1 cellular context compared by ENCODE assay signal in genomic region chr22:30425616-30426394, GRCh38.
TF ChIP-seq lines count a peak whose summit lies in the region.

A gene with protein sequence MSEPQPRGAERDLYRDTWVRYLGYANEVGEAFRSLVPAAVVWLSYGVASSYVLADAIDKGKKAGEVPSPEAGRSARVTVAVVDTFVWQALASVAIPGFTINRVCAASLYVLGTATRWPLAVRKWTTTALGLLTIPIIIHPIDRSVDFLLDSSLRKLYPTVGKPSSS (plus strand): TSS chr22:30425768. CDS start chr22:30425880, 112 bp downstream.

TF ChIP-seq in H1, 55 proteins besides CTCF, POLR2A, EP300 and RAD21:
- TF ChIP-seq GTF2F1 (IDR thresholded peaks at IDR 0.05; ENCODE audit: borderline replicate concordance, low read depth, low read length) (no peak), HDAC2 (IDR thresholded peaks at IDR 0.05; ENCODE audit: borderline replicate concordance in 1 of 2, low read depth in 2 of 2, low read length in 2 of 2) (peak in 1 of 2 experiments; percentile 20; a peak in 2 of 4 replicates), CBX5 (IDR thresholded peaks at IDR 0.05; ENCODE audit: low read depth, low read length) (no peak), NRF1 (IDR thresholded peaks at IDR 0.05; ENCODE audit: low read depth, low read length) (no peak), TCF12 (IDR thresholded peaks at IDR 0.05; ENCODE audit: low read depth, low read length) (no peak), EZH2 (IDR thresholded peaks at IDR 0.05; ENCODE audit: low read depth, low read length, severe bottlenecking) (no peak), SIRT6 (IDR thresholded peaks at IDR 0.05; ENCODE audit: low read length) (no peak), BCL11A (IDR thresholded peaks at IDR 0.05; ENCODE audit: low read depth in 2 of 2, low read length in 2 of 2) (no peak), MAFK (IDR thresholded peaks at IDR 0.05; ENCODE audit: low read depth, low read length) (no peak), SRF (IDR thresholded peaks at IDR 0.05; ENCODE audit: low read depth, low read length) (no peak), CREB1 (IDR thresholded peaks at IDR 0.05) (peak; percentile 60; the same call in 1 of the 2 replicates), SP1 (IDR thresholded peaks at IDR 0.05; ENCODE audit: low read depth, low read length) (no peak), BACH1 (IDR thresholded peaks at IDR 0.05; ENCODE audit: low read length) (no peak), JUND (IDR thresholded peaks at IDR 0.05; ENCODE audit: low read length) (no peak), CBX8 (IDR thresholded peaks at IDR 0.05; ENCODE audit: borderline replicate concordance, low read depth, low read length) (no peak), TAF7 (optimal IDR thresholded peaks at IDR 0.05; ENCODE audit: borderline replicate concordance, low read depth, low read length) (no peak), GABPA (IDR thresholded peaks at IDR 0.05; ENCODE audit: borderline replicate concordance, insufficient read depth, low read length) (no peak), YY1 (IDR thresholded peaks at IDR 0.05; ENCODE audit: low read depth, low read length) (no peak; the same call in 1 of the 2 replicates), KDM4A (IDR thresholded peaks at IDR 0.05; ENCODE audit: low read depth, low read length, severe bottlenecking) (peak; percentile 83), SP2 (IDR thresholded peaks at IDR 0.05; ENCODE audit: low read length) (no peak), FOSL1 (IDR thresholded peaks at IDR 0.05; ENCODE audit: insufficient read depth, low read depth, low read length) (no peak), SIN3A (conservative IDR thresholded peaks at IDR 0.05 in 1 of 2, IDR thresholded peaks at IDR 0.05 in 1 of 2; ENCODE audit: low read depth in 1 of 2, low read length in 2 of 2) (peak; percentile 14 to 59; a peak in 2 of 4 replicates), POLR2AphosphoS5 (IDR thresholded peaks at IDR 0.05; ENCODE audit: low read depth, low read length) (peak; percentile 39; the same call in 1 of the 2 replicates), TBP (IDR thresholded peaks at IDR 0.05; ENCODE audit: low read depth, low read length) (peak; percentile 26; the same call in 1 of the 2 replicates), ASH2L (IDR thresholded peaks at IDR 0.05; ENCODE audit: low read length) (peak; percentile 39), POU5F1 (IDR thresholded peaks at IDR 0.05; ENCODE audit: low read depth, low read length) (no peak), SP4 (IDR thresholded peaks at IDR 0.05; ENCODE audit: low read length) (no peak), KDM1A (IDR thresholded peaks at IDR 0.05; ENCODE audit: borderline replicate concordance, low read length) (peak; percentile 75; the same call in 1 of the 2 replicates), JUN (IDR thresholded peaks at IDR 0.05; ENCODE audit: low read depth, low read length) (no peak), EGR1 (IDR thresholded peaks at IDR 0.05; ENCODE audit: borderline replicate concordance, low read depth, low read length) (no peak), PHF8 (conservative IDR thresholded peaks at IDR 0.05; ENCODE audit: low read depth, low read length) (peak; percentile 57), RNF2 (IDR thresholded peaks at IDR 0.05; ENCODE audit: borderline replicate concordance, low read depth, low read length, missing control alignments, poor library complexity, severe bottlenecking) (no peak), SIX5 (IDR thresholded peaks at IDR 0.05; ENCODE audit: low read depth, low read length) (no peak), RXRA (IDR thresholded peaks at IDR 0.05; ENCODE audit: insufficient read depth, low read depth, low read length) (no peak), CHD2 (IDR thresholded peaks at IDR 0.05; ENCODE audit: low read length) (no peak), TAF1 (IDR thresholded peaks at IDR 0.05; ENCODE audit: low read depth, low read length) (peak; percentile 73; the same call in 1 of the 2 replicates), HDAC6 (IDR thresholded peaks at IDR 0.05; ENCODE audit: low read depth, low read length) (no peak), SUZ12 (IDR thresholded peaks at IDR 0.05; ENCODE audit: low read length) (no peak), CHD1 (IDR thresholded peaks at IDR 0.05; ENCODE audit: low read depth, low read length) (no peak), RFX5 (IDR thresholded peaks at IDR 0.05; ENCODE audit: borderline replicate concordance, low read depth, low read length) (no peak), RBBP5 (IDR thresholded peaks at IDR 0.05; ENCODE audit: borderline replicate concordance, low read depth, low read length) (0 out of 2 replicates have a peak, but pooled peaks have one; percentile 24), ZNF274 (IDR thresholded peaks at IDR 0.05; ENCODE audit: borderline replicate concordance, extremely low read depth, low read length) (no peak), TEAD4 (IDR thresholded peaks at IDR 0.05; ENCODE audit: low read depth, low read length) (0 out of 2 replicates have a peak, but pooled peaks have one; percentile 2), NANOG (IDR thresholded peaks at IDR 0.05; ENCODE audit: insufficient read depth, low read depth, low read length, poor library complexity, severe bottlenecking) (peak; percentile 40), SAP30 (IDR thresholded peaks at IDR 0.05; ENCODE audit: insufficient read depth, insufficient replicate concordance, low read length) (no peak), KDM5A (IDR thresholded peaks at IDR 0.05; ENCODE audit: low read length) (no peak), CTBP2 (IDR thresholded peaks at IDR 0.05; ENCODE audit: borderline replicate concordance, insufficient read depth, insufficient read length, low read length) (no peak), BRCA1 (IDR thresholded peaks at IDR 0.05; ENCODE audit: low read depth, low read length) (no peak), CEBPB (IDR thresholded peaks at IDR 0.05; ENCODE audit: low read depth, low read length) (no peak)
- TF ChIP-seq, protein P1, sequence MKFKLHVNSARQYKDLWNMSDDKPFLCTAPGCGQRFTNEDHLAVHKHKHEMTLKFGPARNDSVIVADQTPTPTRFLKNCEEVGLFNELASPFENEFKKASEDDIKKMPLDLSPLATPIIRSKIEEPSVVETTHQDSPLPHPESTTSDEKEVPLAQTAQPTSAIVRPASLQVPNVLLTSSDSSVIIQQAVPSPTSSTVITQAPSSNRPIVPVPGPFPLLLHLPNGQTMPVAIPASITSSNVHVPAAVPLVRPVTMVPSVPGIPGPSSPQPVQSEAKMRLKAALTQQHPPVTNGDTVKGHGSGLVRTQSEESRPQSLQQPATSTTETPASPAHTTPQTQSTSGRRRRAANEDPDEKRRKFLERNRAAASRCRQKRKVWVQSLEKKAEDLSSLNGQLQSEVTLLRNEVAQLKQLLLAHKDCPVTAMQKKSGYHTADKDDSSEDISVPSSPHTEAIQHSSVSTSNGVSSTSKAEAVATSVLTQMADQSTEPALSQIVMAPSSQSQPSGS (IDR thresholded peaks at IDR 0.05; ENCODE audit: low read length): no peak
- TF ChIP-seq, protein P2, sequence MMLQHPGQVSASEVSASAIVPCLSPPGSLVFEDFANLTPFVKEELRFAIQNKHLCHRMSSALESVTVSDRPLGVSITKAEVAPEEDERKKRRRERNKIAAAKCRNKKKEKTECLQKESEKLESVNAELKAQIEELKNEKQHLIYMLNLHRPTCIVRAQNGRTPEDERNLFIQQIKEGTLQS (IDR thresholded peaks at IDR 0.05; ENCODE audit: insufficient read depth, low read depth, low read length): no peak
- TF ChIP-seq, protein P3, sequence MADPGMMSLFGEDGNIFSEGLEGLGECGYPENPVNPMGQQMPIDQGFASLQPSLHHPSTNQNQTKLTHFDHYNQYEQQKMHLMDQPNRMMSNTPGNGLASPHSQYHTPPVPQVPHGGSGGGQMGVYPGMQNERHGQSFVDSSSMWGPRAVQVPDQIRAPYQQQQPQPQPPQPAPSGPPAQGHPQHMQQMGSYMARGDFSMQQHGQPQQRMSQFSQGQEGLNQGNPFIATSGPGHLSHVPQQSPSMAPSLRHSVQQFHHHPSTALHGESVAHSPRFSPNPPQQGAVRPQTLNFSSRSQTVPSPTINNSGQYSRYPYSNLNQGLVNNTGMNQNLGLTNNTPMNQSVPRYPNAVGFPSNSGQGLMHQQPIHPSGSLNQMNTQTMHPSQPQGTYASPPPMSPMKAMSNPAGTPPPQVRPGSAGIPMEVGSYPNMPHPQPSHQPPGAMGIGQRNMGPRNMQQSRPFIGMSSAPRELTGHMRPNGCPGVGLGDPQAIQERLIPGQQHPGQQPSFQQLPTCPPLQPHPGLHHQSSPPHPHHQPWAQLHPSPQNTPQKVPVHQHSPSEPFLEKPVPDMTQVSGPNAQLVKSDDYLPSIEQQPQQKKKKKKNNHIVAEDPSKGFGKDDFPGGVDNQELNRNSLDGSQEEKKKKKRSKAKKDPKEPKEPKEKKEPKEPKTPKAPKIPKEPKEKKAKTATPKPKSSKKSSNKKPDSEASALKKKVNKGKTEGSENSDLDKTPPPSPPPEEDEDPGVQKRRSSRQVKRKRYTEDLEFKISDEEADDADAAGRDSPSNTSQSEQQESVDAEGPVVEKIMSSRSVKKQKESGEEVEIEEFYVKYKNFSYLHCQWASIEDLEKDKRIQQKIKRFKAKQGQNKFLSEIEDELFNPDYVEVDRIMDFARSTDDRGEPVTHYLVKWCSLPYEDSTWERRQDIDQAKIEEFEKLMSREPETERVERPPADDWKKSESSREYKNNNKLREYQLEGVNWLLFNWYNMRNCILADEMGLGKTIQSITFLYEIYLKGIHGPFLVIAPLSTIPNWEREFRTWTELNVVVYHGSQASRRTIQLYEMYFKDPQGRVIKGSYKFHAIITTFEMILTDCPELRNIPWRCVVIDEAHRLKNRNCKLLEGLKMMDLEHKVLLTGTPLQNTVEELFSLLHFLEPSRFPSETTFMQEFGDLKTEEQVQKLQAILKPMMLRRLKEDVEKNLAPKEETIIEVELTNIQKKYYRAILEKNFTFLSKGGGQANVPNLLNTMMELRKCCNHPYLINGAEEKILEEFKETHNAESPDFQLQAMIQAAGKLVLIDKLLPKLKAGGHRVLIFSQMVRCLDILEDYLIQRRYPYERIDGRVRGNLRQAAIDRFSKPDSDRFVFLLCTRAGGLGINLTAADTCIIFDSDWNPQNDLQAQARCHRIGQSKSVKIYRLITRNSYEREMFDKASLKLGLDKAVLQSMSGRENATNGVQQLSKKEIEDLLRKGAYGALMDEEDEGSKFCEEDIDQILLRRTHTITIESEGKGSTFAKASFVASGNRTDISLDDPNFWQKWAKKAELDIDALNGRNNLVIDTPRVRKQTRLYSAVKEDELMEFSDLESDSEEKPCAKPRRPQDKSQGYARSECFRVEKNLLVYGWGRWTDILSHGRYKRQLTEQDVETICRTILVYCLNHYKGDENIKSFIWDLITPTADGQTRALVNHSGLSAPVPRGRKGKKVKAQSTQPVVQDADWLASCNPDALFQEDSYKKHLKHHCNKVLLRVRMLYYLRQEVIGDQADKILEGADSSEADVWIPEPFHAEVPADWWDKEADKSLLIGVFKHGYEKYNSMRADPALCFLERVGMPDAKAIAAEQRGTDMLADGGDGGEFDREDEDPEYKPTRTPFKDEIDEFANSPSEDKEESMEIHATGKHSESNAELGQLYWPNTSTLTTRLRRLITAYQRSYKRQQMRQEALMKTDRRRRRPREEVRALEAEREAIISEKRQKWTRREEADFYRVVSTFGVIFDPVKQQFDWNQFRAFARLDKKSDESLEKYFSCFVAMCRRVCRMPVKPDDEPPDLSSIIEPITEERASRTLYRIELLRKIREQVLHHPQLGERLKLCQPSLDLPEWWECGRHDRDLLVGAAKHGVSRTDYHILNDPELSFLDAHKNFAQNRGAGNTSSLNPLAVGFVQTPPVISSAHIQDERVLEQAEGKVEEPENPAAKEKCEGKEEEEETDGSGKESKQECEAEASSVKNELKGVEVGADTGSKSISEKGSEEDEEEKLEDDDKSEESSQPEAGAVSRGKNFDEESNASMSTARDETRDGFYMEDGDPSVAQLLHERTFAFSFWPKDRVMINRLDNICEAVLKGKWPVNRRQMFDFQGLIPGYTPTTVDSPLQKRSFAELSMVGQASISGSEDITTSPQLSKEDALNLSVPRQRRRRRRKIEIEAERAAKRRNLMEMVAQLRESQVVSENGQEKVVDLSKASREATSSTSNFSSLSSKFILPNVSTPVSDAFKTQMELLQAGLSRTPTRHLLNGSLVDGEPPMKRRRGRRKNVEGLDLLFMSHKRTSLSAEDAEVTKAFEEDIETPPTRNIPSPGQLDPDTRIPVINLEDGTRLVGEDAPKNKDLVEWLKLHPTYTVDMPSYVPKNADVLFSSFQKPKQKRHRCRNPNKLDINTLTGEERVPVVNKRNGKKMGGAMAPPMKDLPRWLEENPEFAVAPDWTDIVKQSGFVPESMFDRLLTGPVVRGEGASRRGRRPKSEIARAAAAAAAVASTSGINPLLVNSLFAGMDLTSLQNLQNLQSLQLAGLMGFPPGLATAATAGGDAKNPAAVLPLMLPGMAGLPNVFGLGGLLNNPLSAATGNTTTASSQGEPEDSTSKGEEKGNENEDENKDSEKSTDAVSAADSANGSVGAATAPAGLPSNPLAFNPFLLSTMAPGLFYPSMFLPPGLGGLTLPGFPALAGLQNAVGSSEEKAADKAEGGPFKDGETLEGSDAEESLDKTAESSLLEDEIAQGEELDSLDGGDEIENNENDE (IDR thresholded peaks at IDR 0.05; ENCODE audit: insufficient replicate concordance, low read length): no peak
- TF ChIP-seq, protein P4, sequence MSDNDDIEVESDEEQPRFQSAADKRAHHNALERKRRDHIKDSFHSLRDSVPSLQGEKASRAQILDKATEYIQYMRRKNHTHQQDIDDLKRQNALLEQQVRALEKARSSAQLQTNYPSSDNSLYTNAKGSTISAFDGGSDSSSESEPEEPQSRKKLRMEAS (IDR thresholded peaks at IDR 0.05): no peak; the same call in none of the 2 replicates
- TF ChIP-seq, protein P5, sequence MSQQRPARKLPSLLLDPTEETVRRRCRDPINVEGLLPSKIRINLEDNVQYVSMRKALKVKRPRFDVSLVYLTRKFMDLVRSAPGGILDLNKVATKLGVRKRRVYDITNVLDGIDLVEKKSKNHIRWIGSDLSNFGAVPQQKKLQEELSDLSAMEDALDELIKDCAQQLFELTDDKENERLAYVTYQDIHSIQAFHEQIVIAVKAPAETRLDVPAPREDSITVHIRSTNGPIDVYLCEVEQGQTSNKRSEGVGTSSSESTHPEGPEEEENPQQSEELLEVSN (IDR thresholded peaks at IDR 0.05): peak; percentile 63; the same call in 1 of the 2 replicates
- TF ChIP-seq, protein P6, sequence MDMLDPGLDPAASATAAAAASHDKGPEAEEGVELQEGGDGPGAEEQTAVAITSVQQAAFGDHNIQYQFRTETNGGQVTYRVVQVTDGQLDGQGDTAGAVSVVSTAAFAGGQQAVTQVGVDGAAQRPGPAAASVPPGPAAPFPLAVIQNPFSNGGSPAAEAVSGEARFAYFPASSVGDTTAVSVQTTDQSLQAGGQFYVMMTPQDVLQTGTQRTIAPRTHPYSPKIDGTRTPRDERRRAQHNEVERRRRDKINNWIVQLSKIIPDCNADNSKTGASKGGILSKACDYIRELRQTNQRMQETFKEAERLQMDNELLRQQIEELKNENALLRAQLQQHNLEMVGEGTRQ (IDR thresholded peaks at IDR 0.05; ENCODE audit: low read length): peak; percentile 3; the same call in 1 of the 2 replicates
TF ChIP-seq in H1: peak in this region for 15.
